Comparison of ENCODE assay signal across 8 cellular contexts in genomic region chr1:165914136-165914798, GRCh38.
DNase-seq lines count a peak whose midpoint lies in the region; ATAC-seq and TF ChIP-seq lines count a peak whose summit lies in the region.

No MANE protein-coding gene starts in this region.

- H3K4me3 ChIP-seq in HUES48 (ENCODE audit: low read depth, low read length): no peak overlapping the region
- no peak overlapping the region for H3K4me3 ChIP-seq in OCI-LY7 (ENCODE audit: low read depth, low read length, poor library complexity, severe bottlenecking)
- no peak overlapping the region for H3K4me3 ChIP-seq in fibroblast of lung (replicated peaks in 1 of 4; ENCODE audit: control extremely low read depth in 1 of 4, insufficient read depth in 1 of 4, low read depth in 3 of 4, low read length in 4 of 4)
- no peak overlapping the region for H3K4me3 ChIP-seq in neural cell (ENCODE audit: low read length)
- H3K4me3 ChIP-seq in tibial artery: no peak overlapping the region

- POLR2A ChIA-PET in OCI-LY7 (lab: Charles Lee): interaction anchor here (1.0 to 1.4 kb wide), 2 partner anchors 315 to 316 kb away, joined by 3 to 4 read pairs; no protein-coding TSS in a partner anchor

- peak; percentile 86 for ATAC-seq in GM21528 (IDR thresholded peaks at IDR 0.05; ENCODE audit: low FRiP score, unreplicated experiment)

- CTCF ChIA-PET in OCI-LY7 (lab: Charles Lee; ENCODE audit: unreplicated experiment): no interaction called here

- no peak for TF ChIP-seq EP300 in neural cell (conservative IDR thresholded peaks at IDR 0.05; ENCODE audit: poor library complexity, severe bottlenecking)

- H3K9ac ChIP-seq in HUES48 (ENCODE audit: low read depth, low read length) (no peak overlapping the region), fibroblast of lung (ENCODE audit: insufficient read depth, low read length) (no peak overlapping the region), neural cell (ENCODE audit: low read length) (no peak overlapping the region)

- no peaks in the 10 kb centered on the region for H3F3A ChIP-seq in neural cell (ENCODE audit: insufficient read depth, low read length, poor library complexity, severe bottlenecking)

- H3K27ac ChIP-seq in HUES48 (ENCODE audit: low read depth, low read length) (peak overlapping the region; percentile 36), OCI-LY7 (ENCODE audit: low read depth, low read length, poor library complexity, severe bottlenecking) (no peak overlapping the region), fibroblast of lung (ENCODE audit: insufficient read depth, low read length) (no peak overlapping the region), neural cell (ENCODE audit: low read length) (no peak overlapping the region), tibial artery (no peak overlapping the region)

- TF ChIP-seq CTCF in OCI-LY7 (conservative IDR thresholded peaks at IDR 0.05; ENCODE audit: low read length) (peak; percentile 96), fibroblast of lung (conservative IDR thresholded peaks at IDR 0.05 in 1 of 2, IDR thresholded peaks at IDR 0.05 in 1 of 2; ENCODE audit: low read depth in 1 of 2, low read length in 2 of 2) (peak; percentile 92 to 93), neural cell (IDR thresholded peaks at IDR 0.05; ENCODE audit: poor library complexity, severe bottlenecking) (peak; percentile 96), tibial artery (IDR thresholded peaks at IDR 0.05) (peak; percentile 84 to 92)

- peaks cover 23% of the 10 kb centered on the region for H3K36me3 ChIP-seq in HUES48 (ENCODE audit: control insufficient read depth, insufficient read depth, low read length)
- no peaks in the 10 kb centered on the region for H3K36me3 ChIP-seq in OCI-LY7 (ENCODE audit: insufficient read depth, low read length)
- H3K36me3 ChIP-seq in fibroblast of lung (ENCODE audit: control insufficient read depth, insufficient read depth, low read length): peaks cover 9% of the 10 kb centered on the region
- no peaks in the 10 kb centered on the region for H3K36me3 ChIP-seq in neural cell (ENCODE audit: insufficient read depth, low read length)
- peaks cover 0 to 19% (median 7%) of the 10 kb centered on the region in 3 donors for H3K36me3 ChIP-seq in tibial artery

- H3K4me1 ChIP-seq in HUES48 (ENCODE audit: control insufficient read depth, insufficient read depth, low read length) (no peaks in the 10 kb centered on the region), OCI-LY7 (ENCODE audit: insufficient read depth, low read length, poor library complexity, severe bottlenecking) (peaks cover 7% of the 10 kb centered on the region), fibroblast of lung (ENCODE audit: control insufficient read depth, extremely low read depth, insufficient read depth, low read length) (peaks cover 9% of the 10 kb centered on the region), tibial artery (peaks cover 0 to 5% (median 2%) of the 10 kb centered on the region in 4 donors)

- H3K27me3 ChIP-seq in HUES48 (ENCODE audit: control insufficient read depth, insufficient read depth, low read length): no peaks in the 10 kb centered on the region
- H3K27me3 ChIP-seq in fibroblast of lung (ENCODE audit: control insufficient read depth, insufficient read depth, low read length): no peaks in the 10 kb centered on the region
- H3K27me3 ChIP-seq in neural cell (ENCODE audit: insufficient read depth, low read depth, low read length): no peaks in the 10 kb centered on the region
- H3K27me3 ChIP-seq in tibial artery: no peaks in the 10 kb centered on the region

- H3K9me2 ChIP-seq in OCI-LY7 (ENCODE audit: insufficient read depth, low read length): no peaks in the 10 kb centered on the region
- no peaks in the 10 kb centered on the region for H3K9me2 ChIP-seq in neural cell (ENCODE audit: insufficient read depth, low read length)

- no peak overlapping the region for H2AFZ ChIP-seq in OCI-LY7 (ENCODE audit: low read length)
- no peak overlapping the region for H2AFZ ChIP-seq in fibroblast of lung (ENCODE audit: low read length)
- no peak overlapping the region for H2AFZ ChIP-seq in neural cell (ENCODE audit: low read depth, low read length)

- H4K20me1 ChIP-seq in OCI-LY7 (ENCODE audit: insufficient read depth, low read length) (no peaks in the 10 kb centered on the region; the same call in 1 of the 2 replicates), fibroblast of lung (ENCODE audit: control insufficient read depth, extremely low read depth, insufficient read depth, low read length) (no peaks in the 10 kb centered on the region), neural cell (ENCODE audit: insufficient read depth) (no peaks in the 10 kb centered on the region)

- BruUV-seq in OCI-LY7 (replicated peaks; lab: Mats Ljungman, UMichigan): no TSS peak

- H3K79me2 ChIP-seq in OCI-LY7 (ENCODE audit: insufficient read depth, low read depth, low read length) (no peaks in the 10 kb centered on the region), fibroblast of lung (ENCODE audit: control insufficient read depth, insufficient read depth, low read length) (no peaks in the 10 kb centered on the region), neural cell (replicated peaks; ENCODE audit: insufficient read depth, low read length) (no peaks in the 10 kb centered on the region)

- peak; percentile 96 for TF ChIP-seq RAD21 in neural cell (conservative IDR thresholded peaks at IDR 0.05)

- H3K4me2 ChIP-seq in OCI-LY7 (ENCODE audit: low read length) (no peak overlapping the region), fibroblast of lung (ENCODE audit: extremely low read depth, insufficient read depth, low read length) (no peak overlapping the region), neural cell (ENCODE audit: low read length) (no peak overlapping the region)

- H3K9me3 ChIP-seq in HUES48 (ENCODE audit: control insufficient read depth, insufficient read depth, low read length) (no peaks in the 10 kb centered on the region), OCI-LY7 (ENCODE audit: low read length) (no peaks in the 10 kb centered on the region), fibroblast of lung (ENCODE audit: control insufficient read depth, insufficient read depth, low read depth, low read length) (no peaks in the 10 kb centered on the region), neural cell (ENCODE audit: low read length) (no peaks in the 10 kb centered on the region), tibial artery (no peaks in the 10 kb centered on the region)

- DNase-seq in DMS79 treated with DMSO at 0.1 percent for 48 hours (lab: John Stamatoyannopoulos, UW) (peak; percentile 68), OCI-LY7 (ENCODE audit: low spot score) (peak; percentile 73), fibroblast of lung (ENCODE audit: low read depth in 2 of 2) (peak; percentile 71 to 90), tibial artery (peak in 1 of 2 donors; percentile 70)
- DNase-seq in activated T-cell treated with anti-CD3 and anti-CD28 coated beads, Interleukin-2, amount 50 U/mL, for 1 hour: peak; percentile 43

- intact Hi-C loops in OCI-LY7 (cut with micrococcal nuclease; ENCODE audit: unreplicated experiment) (loop anchor here (1.0 to 5.0 kb wide), 4 partner anchors 87 to 522 kb away; partner anchors contain the start of gene UCK2), tibial artery (cut with DNase I; ENCODE audit: low total_unique reads) (loop anchor here (5.0 kb wide), 2 partner anchors 197 to 527 kb away; no protein-coding TSS in a partner anchor)

TF ChIP-seq in neural cell, 6 proteins besides CTCF, POLR2A, EP300 and RAD21:
- peak; percentile 96 for TF ChIP-seq SMC3 (conservative IDR thresholded peaks at IDR 0.05; ENCODE audit: poor library complexity)
- no peak for TF ChIP-seq TAF1 (IDR thresholded peaks at IDR 0.05; ENCODE audit: low read depth)
- no peak for TF ChIP-seq EZH2 (IDR thresholded peaks at IDR 0.05; ENCODE audit: borderline replicate concordance, insufficient read depth, low read length, poor library complexity, severe bottlenecking)
